ENCODE assay signal across 15 cellular contexts in genomic region chr16:13351222-13351621, GRCh38.
A peak's percentile ranks its signal among the peaks of the same experiment; 100 is the strongest.
DNase-seq lines count a peak whose midpoint lies in the region; ATAC-seq and TF ChIP-seq lines count a peak whose summit lies in the region.
"Had no signal": no experiment of that assay in that cellular context is flagged by ENCODE, and none has a peak within 500 bp of the region (broad histone marks: within the 10 kb centered on the region; RNA-seq: fewer than 3 reads in every experiment).

No MANE protein-coding gene starts in this region.

- 86% methylated on average over 6 of the region's 6 CpGs for WGBS in HUES64

- ATAC-seq in gastrocnemius medialis (no peak), GM21619 (IDR thresholded peaks at IDR 0.05; ENCODE audit: unreplicated experiment) (no peak)
- ATAC-seq: A549, GM12878, HCT116 had no signal

- peaks cover 19% of the 10 kb centered on the region for H3K36me3 ChIP-seq in HUES64 (ENCODE audit: insufficient read depth, low read length)
- H3K36me3 ChIP-seq in iPS-20b (ENCODE audit: insufficient read depth, low read depth, low read length) = peaks cover 16% of the 10 kb centered on the region; the same call in 1 of the 2 replicates
- H3K36me3 ChIP-seq in gastrocnemius medialis = no peaks in the 10 kb centered on the region
- H3K36me3 ChIP-seq: BE2C had no signal

- H3K27ac ChIP-seq in HUES64 (ENCODE audit: low read depth, low read length) (peak overlapping the region; percentile 94; the same call in 1 of the 2 replicates), iPS-20b (ENCODE audit: low read length) (peak overlapping the region; percentile 70), gastrocnemius medialis (no peak overlapping the region)
- H3K27ac ChIP-seq: A549, C4-2B had no signal

- no peak overlapping the region for H3K9ac ChIP-seq in HUES64 (ENCODE audit: low read depth, low read length)
- no peak overlapping the region; the same call in 1 of the 2 replicates for H3K9ac ChIP-seq in iPS-20b (ENCODE audit: low read depth, low read length)

- TF ChIP-seq CTCF in gastrocnemius medialis (IDR thresholded peaks at IDR 0.05 in 4 of 5, conservative IDR thresholded peaks at IDR 0.05 in 1 of 5) = no peak

- in situ Hi-C loops in gastrocnemius medialis (cut with MboI; ENCODE audit: low sequenced_read_pairs in 4 of 4) = no loop called here

- H3K27me3 ChIP-seq in HUES64 (ENCODE audit: insufficient read depth, low read length) (no peaks in the 10 kb centered on the region), iPS-20b (ENCODE audit: insufficient read depth, low read length) (no peaks in the 10 kb centered on the region), gastrocnemius medialis (no peaks in the 10 kb centered on the region)
- H3K27me3 ChIP-seq: BE2C had no signal

- DNase-seq in NCI-H510A treated with DMSO at 0.1 percent for 48 hours (lab: John Stamatoyannopoulos, UW) (peak; percentile 8), NCI-H510A (lab: John Stamatoyannopoulos, UW) (no peak), gastrocnemius medialis (no peak), NCI-H1694 treated with DMSO at 0.1 percent for 48 hours (lab: John Stamatoyannopoulos, UW) (no peak)
- DNase-seq: BE2C; CD4-positive, alpha-beta memory T cell; DMS79; IMR-90 had no signal

- H3K4me1 ChIP-seq in HUES64 (ENCODE audit: insufficient read depth, low read length) = peaks cover 19% of the 10 kb centered on the region
- peaks cover 12% of the 10 kb centered on the region for H3K4me1 ChIP-seq in iPS-20b (ENCODE audit: insufficient read depth, low read length)
- H3K4me1 ChIP-seq in gastrocnemius medialis = no peaks in the 10 kb centered on the region
- H3K4me1 ChIP-seq: A549, BE2C had no signal

- H3K9me3 ChIP-seq in HUES64 (ENCODE audit: insufficient read depth, low read depth, low read length) = no peaks in the 10 kb centered on the region
- H3K9me3 ChIP-seq in iPS-20b (ENCODE audit: insufficient read depth, low read depth, low read length) = no peaks in the 10 kb centered on the region
- H3K9me3 ChIP-seq in gastrocnemius medialis = no peaks in the 10 kb centered on the region
- H3K9me3 ChIP-seq: A549, BE2C had no signal

- TF ChIP-seq POLR2A in gastrocnemius medialis (IDR thresholded peaks at IDR 0.05) = no peak

- H3K4me3 ChIP-seq in HUES64 (ENCODE audit: low read length) (no peak overlapping the region), iPS-20b (ENCODE audit: low read length) (no peak overlapping the region), gastrocnemius medialis (no peak overlapping the region)
- H3K4me3 ChIP-seq: A549, GM12878 had no signal

- intact Hi-C loops in gastrocnemius medialis (cut with DNase I; ENCODE audit: low total_unique reads) = no loop called here

Comparison
In these comparisons a context has a peak if more than half of its experiments do, and no peak if none do; other contexts are left out.
1. H3K27ac ChIP-seq: peak in HUES64 (single experiment) and iPS-20b (single experiment); none in gastrocnemius medialis (0 of 4).